Comparison of ENCODE assay signal across 8 cellular contexts in the genomic region with DNA sequence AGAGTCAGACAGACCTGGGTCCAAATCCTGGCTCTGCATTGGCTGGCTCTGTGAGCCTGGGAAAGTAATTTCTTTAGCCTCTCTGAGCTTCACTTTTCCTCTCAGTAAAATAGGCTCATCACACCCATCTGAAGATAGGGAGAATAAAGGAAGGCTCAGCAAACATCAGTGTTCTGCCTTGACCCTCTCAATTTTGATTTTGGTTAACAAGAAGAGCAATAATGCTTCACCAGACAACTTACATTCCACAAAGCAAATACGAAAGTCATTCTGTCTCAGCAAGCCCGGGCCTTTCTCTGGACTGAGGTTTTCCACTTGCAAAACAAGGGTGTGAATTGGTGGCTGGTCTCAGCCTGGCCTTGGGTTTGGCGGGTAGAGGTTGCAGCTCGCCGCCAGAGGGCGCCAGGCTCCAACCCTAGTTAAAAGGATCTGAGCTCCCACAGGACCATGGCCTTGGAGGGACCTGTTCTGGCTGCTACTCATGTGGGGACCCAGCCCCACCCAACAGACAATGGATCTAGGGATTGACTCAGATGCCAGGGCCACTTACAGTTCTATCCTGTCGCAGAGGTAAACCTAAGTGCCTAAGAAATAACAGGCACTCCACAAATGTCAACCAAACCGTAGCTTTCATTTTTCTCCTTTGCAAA. TPM values are rescaled to one million over a fixed set of nuclear protein-coding genes. Genes with fewer than 3 reads are reported as not detected.
DNase-seq lines count a peak whose midpoint lies in the region; ATAC-seq, FAIRE-seq and TF ChIP-seq lines count a peak whose summit lies in the region.

No MANE protein-coding gene starts in this region.

- TF ChIP-seq CTCF in nephron (IDR thresholded peaks at IDR 0.05; ENCODE audit: unreplicated experiment in 3 of 3) = peak; percentile 87 to 90 (median 89)

- ATAC-seq in activated T-cell treated with anti-CD3 and anti-CD28 coated beads, Interleukin-2, amount 50 U/mL, for 4 hours = peak; percentile 82 to 86
- no peak for ATAC-seq in HG02981 (IDR thresholded peaks at IDR 0.05; ENCODE audit: unreplicated experiment)

- peaks cover 5% of the 10 kb centered on the region for H3K27me3 Mint-ChIP-seq in activated T-cell treated with anti-CD3 and anti-CD28 coated beads, Interleukin-2, amount 50 U/mL, for 4 hours (ENCODE audit: low read depth)
- peaks cover 38% of the 10 kb centered on the region for H3K27me3 Mint-ChIP-seq in nephron (ENCODE audit: low read depth)

- DNase-seq in ELF-1 (ENCODE audit: low read depth, low spot score) (peak; percentile 94), KG1 (lab: John Stamatoyannopoulos, UW) (peak; percentile 56), RCC 7860 (ENCODE audit: low spot score) (peak; percentile 48), fibroblast of gingiva (ENCODE audit: low read depth) (peak; percentile 72)
- peak; percentile 77 for DNase-seq in activated T-cell treated with anti-CD3 and anti-CD28 coated beads, Interleukin-2, amount 50 U/mL, for 4 hours
- peak; percentile 35 to 77 (median 64) for DNase-seq in stimulated activated naive CD4-positive, alpha-beta T cell (lab: John Stamatoyannopoulos, UW)

- FAIRE-seq in RCC 7860 (lab: Jason Lieb, UNC) = peak; percentile 45

- H3K4me1 Mint-ChIP-seq in activated T-cell treated with anti-CD3 and anti-CD28 coated beads, Interleukin-2, amount 50 U/mL, for 4 hours (ENCODE audit: low read depth) = peaks cover 5% of the 10 kb centered on the region
- peaks cover 4% of the 10 kb centered on the region for H3K4me1 Mint-ChIP-seq in nephron

- no peaks in the 10 kb centered on the region for H3K9me3 Mint-ChIP-seq in activated T-cell treated with anti-CD3 and anti-CD28 coated beads, Interleukin-2, amount 50 U/mL, for 4 hours
- H3K9me3 Mint-ChIP-seq in nephron = no peaks in the 10 kb centered on the region

- H3K4me3 Mint-ChIP-seq in activated T-cell treated with anti-CD3 and anti-CD28 coated beads, Interleukin-2, amount 50 U/mL, for 4 hours = no peak overlapping the region
- no peak overlapping the region for H3K4me3 Mint-ChIP-seq in nephron

- no peaks in the 10 kb centered on the region for H3K36me3 Mint-ChIP-seq in activated T-cell treated with anti-CD3 and anti-CD28 coated beads, Interleukin-2, amount 50 U/mL, for 4 hours (ENCODE audit: insufficient read depth)
- H3K36me3 Mint-ChIP-seq in nephron (ENCODE audit: low read depth) = no peaks in the 10 kb centered on the region

- H3K27ac Mint-ChIP-seq in nephron = peak overlapping the region in 1 of 3 experiments; percentile 3

RNA-seq across cellular contexts. Expression of a gene that starts 1.6 kb away (rescaled TPM):
- not detected for total RNA-seq in activated T-cell treated with anti-CD3 and anti-CD28 coated beads, Interleukin-2, amount 50 U/mL, for 4 hours

RNA-seq across cellular contexts. Expression of a gene that starts 9.8 kb away (rescaled TPM):
- not detected for total RNA-seq in activated T-cell treated with anti-CD3 and anti-CD28 coated beads, Interleukin-2, amount 50 U/mL, for 4 hours

RNA-seq across cellular contexts. Expression of a gene that starts 36.6 kb away (rescaled TPM):
- total RNA-seq in activated T-cell treated with anti-CD3 and anti-CD28 coated beads, Interleukin-2, amount 50 U/mL, for 4 hours = under 1 TPM; 0.21 to 0.91 (median 0.54) TPM
